In genomic region chr15:101058735-101059134, GRCh38 we compare ENCODE assay signal across 19 cellular contexts.
DNase-seq lines count a peak whose midpoint lies in the region; ATAC-seq, FAIRE-seq and TF ChIP-seq lines count a peak whose summit lies in the region.
"Had no signal": no experiment of that assay in that cellular context is flagged by ENCODE, and none has a peak within 500 bp of the region (broad histone marks: within the 10 kb centered on the region; RNA-seq: fewer than 3 reads in every experiment).

No MANE protein-coding gene starts in this region.

- peak; percentile 47 for FAIRE-seq in bronchial epithelial cell (lab: Jason Lieb, UNC)
- FAIRE-seq: GM12892 had no signal

- DNase-seq in H7, result peak; percentile 10
- no peak for DNase-seq in bronchial epithelial cell (ENCODE audit: low read depth)
- peak; percentile 31 for DNase-seq in left lobe of liver (ENCODE audit: low spot score)
- peak; percentile 10 for DNase-seq in stimulated activated CD8-positive, alpha-beta memory T cell treated with anti-CD3 and anti-CD28 coated beads, Interleukin-4, amount 100 ng/mL, for 48 hours
- DNase-seq in NCI-H1694 (lab: John Stamatoyannopoulos, UW), result no peak
- no peak for DNase-seq in NCI-H1048 (lab: John Stamatoyannopoulos, UW)
- DNase-seq in brain microvascular endothelial cell, result no peak
- DNase-seq: ACHN, AML-193, COR-L47, DMS153, GOT3, Kasumi-1, MM.1S, NCI-H187 treated with DMSO at 0.1 percent for 48 hours, NCI-H526 treated with DMSO at 0.1 percent for 48 hours, OCI-M1, SIG-M5 had no signal

- H3K36me3 ChIP-seq in H7 (replicated peaks; ENCODE audit: control insufficient read depth, insufficient read depth, low read length) (no peaks in the 10 kb centered on the region), bronchial epithelial cell (ENCODE audit: control insufficient read depth, insufficient read depth, low read length) (peaks cover 18% of the 10 kb centered on the region), brain microvascular endothelial cell (replicated peaks) (no peaks in the 10 kb centered on the region)

- TF ChIP-seq CTCF in bronchial epithelial cell (IDR thresholded peaks at IDR 0.05; ENCODE audit: insufficient read depth, low read length, severe bottlenecking), result no peak
- no peak for TF ChIP-seq CTCF in brain microvascular endothelial cell (IDR thresholded peaks at IDR 0.05; ENCODE audit: low read depth, low read length, missing control alignments)

- no peak for ATAC-seq in left lobe of liver

- H3K4me3 ChIP-seq in H7 (ENCODE audit: insufficient read depth, low read depth, low read length) (no peak overlapping the region), bronchial epithelial cell (ENCODE audit: low read depth, low read length) (no peak overlapping the region), brain microvascular endothelial cell (ENCODE audit: low read depth, low read length) (no peak overlapping the region)

- H3K27ac ChIP-seq in brain microvascular endothelial cell, result no peak overlapping the region

- H3K27me3 ChIP-seq in H7 (ENCODE audit: control insufficient read depth, insufficient read depth, low read length) (no peaks in the 10 kb centered on the region), bronchial epithelial cell (ENCODE audit: control insufficient read depth, insufficient read depth, low read length) (no peaks in the 10 kb centered on the region), brain microvascular endothelial cell (replicated peaks) (no peaks in the 10 kb centered on the region)

- in situ Hi-C loops in brain microvascular endothelial cell (cut with HindIII; ENCODE audit: low pct_ligation_motif_present, low sequenced_read_pairs), result no loop called here

Comparison
In these comparisons a context has a peak if more than half of its experiments do, and no peak if none do; other contexts are left out.
1. DNase-seq: peak in H7 (single experiment), left lobe of liver (single experiment) and stimulated activated CD8-positive, alpha-beta memory T cell treated with anti-CD3 and anti-CD28 coated beads, Interleukin-4, amount 100 ng/mL, for 48 hours (single experiment); none in bronchial epithelial cell (single experiment), NCI-H1694 (single experiment), NCI-H1048 (single experiment) and brain microvascular endothelial cell (single experiment).